In genomic region chr17:33905338-33905800, GRCh38 we compare ENCODE assay signal across 1 cellular context.
TF ChIP-seq lines count a peak whose summit lies in the region.

No MANE protein-coding gene starts in this region.

TF ChIP-seq in K562, 482 proteins besides CTCF, POLR2A, EP300 and RAD21 (continued from another document and continues in another):
- TF ChIP-seq CREB5 (CRISPR knock-in tag; IDR thresholded peaks at IDR 0.05) (no peak), ZNF592 (IDR thresholded peaks at IDR 0.05) (peak; percentile 98), ZNF408 (CRISPR knock-in tag; IDR thresholded peaks at IDR 0.05; ENCODE audit: low read depth) (no peak), PURB (CRISPR knock-in tag; IDR thresholded peaks at IDR 0.05; ENCODE audit: low read depth) (no peak), TCF3 (CRISPR knock-in tag; IDR thresholded peaks at IDR 0.05) (peak; percentile 98), LEF1 (IDR thresholded peaks at IDR 0.05) (peak; percentile 97), ZNF23 (CRISPR knock-in tag; IDR thresholded peaks at IDR 0.05) (no peak), GATA2 (CRISPR knock-in tag; IDR thresholded peaks at IDR 0.05) (peak; percentile 98), PYGO2 (tag; IDR thresholded peaks at IDR 0.05) (peak; percentile 82), MGA (IDR thresholded peaks at IDR 0.05) (peak; percentile 96), ZNF707 (CRISPR knock-in tag; conservative IDR thresholded peaks at IDR 0.05) (no peak), ZBTB43 (CRISPR knock-in tag; IDR thresholded peaks at IDR 0.05) (no peak), CREBBP (IDR thresholded peaks at IDR 0.05; ENCODE audit: low read depth, low read length) (no peak), MIER1 (IDR thresholded peaks at IDR 0.05; ENCODE audit: low read depth) (no peak), RBM39 (optimal IDR thresholded peaks at IDR 0.05; ENCODE audit: low read depth, low read length) (no peak), THAP12 (CRISPR knock-in tag; IDR thresholded peaks at IDR 0.05) (0 out of 2 replicates have a peak, but pooled peaks have one; percentile 7), MTA3 (IDR thresholded peaks at IDR 0.05; ENCODE audit: borderline replicate concordance) (peak; percentile 94), DLX4 (CRISPR knock-in tag; IDR thresholded peaks at IDR 0.05) (no peak), ZNF165 (CRISPR knock-in tag; IDR thresholded peaks at IDR 0.05; ENCODE audit: borderline replicate concordance) (no peak), TAF1 (IDR thresholded peaks at IDR 0.05; ENCODE audit: control insufficient read depth, extremely low read depth, insufficient read depth, low read length, severe bottlenecking) (peak; percentile 63), CHD1 (IDR thresholded peaks at IDR 0.05; ENCODE audit: low read length) (no peak), NFXL1 (CRISPR knock-in tag; IDR thresholded peaks at IDR 0.05) (no peak), SIN3B (IDR thresholded peaks at IDR 0.05; ENCODE audit: low read depth) (no peak), TCF15 (CRISPR knock-in tag; IDR thresholded peaks at IDR 0.05) (no peak), HMBOX1 (IDR thresholded peaks at IDR 0.05) (peak; percentile 89), TEAD1 (CRISPR knock-in tag; IDR thresholded peaks at IDR 0.05) (peak in 1 of 2 experiments; percentile 91; a peak in 2 of 4 replicates), CHCHD3 (CRISPR knock-in tag; IDR thresholded peaks at IDR 0.05) (no peak), CXXC5 (CRISPR knock-in tag; IDR thresholded peaks at IDR 0.05) (peak; percentile 81), ZNF77 (CRISPR knock-in tag; IDR thresholded peaks at IDR 0.05) (no peak), MITF (IDR thresholded peaks at IDR 0.05) (peak; percentile 82)
